ENCODE assay signal across 1 cellular context in the genomic region with DNA sequence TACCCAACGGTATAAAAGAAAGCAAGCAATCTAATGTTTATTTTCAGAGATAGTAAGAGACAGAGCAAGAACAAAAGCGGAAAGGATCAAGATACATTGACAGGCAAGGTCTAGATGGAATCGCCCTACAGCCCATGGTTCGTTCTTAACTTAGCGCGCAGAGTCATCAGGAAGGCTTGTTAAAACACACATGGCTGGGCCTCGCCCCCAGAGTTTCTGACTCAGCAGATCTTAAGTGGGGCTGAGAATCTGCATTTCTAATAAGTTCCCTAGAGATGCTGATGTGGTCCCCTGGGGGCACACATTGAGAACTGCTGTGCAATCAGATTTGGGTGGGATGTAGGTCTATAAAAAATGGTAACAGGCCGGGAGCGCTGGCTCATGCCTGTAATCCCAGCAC.
A peak's percentile ranks its signal among the peaks of the same experiment; 100 is the strongest.
TF ChIP-seq lines count a peak whose summit lies in the region.

No MANE protein-coding gene starts in this region.

TF ChIP-seq in HepG2, 621 proteins besides CTCF, POLR2A, EP300 and RAD21:
- TF ChIP-seq, protein P1, sequence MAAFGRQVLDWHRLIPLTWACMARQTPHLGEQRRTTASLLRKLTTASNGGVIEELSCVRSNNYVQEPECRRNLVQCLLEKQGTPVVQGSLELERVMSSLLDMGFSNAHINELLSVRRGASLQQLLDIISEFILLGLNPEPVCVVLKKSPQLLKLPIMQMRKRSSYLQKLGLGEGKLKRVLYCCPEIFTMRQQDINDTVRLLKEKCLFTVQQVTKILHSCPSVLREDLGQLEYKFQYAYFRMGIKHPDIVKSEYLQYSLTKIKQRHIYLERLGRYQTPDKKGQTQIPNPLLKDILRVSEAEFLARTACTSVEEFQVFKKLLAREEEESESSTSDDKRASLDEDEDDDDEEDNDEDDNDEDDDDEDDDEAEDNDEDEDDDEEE (CRISPR knock-in tag; IDR thresholded peaks at IDR 0.05), result no peak
- TF ChIP-seq, protein P2, sequence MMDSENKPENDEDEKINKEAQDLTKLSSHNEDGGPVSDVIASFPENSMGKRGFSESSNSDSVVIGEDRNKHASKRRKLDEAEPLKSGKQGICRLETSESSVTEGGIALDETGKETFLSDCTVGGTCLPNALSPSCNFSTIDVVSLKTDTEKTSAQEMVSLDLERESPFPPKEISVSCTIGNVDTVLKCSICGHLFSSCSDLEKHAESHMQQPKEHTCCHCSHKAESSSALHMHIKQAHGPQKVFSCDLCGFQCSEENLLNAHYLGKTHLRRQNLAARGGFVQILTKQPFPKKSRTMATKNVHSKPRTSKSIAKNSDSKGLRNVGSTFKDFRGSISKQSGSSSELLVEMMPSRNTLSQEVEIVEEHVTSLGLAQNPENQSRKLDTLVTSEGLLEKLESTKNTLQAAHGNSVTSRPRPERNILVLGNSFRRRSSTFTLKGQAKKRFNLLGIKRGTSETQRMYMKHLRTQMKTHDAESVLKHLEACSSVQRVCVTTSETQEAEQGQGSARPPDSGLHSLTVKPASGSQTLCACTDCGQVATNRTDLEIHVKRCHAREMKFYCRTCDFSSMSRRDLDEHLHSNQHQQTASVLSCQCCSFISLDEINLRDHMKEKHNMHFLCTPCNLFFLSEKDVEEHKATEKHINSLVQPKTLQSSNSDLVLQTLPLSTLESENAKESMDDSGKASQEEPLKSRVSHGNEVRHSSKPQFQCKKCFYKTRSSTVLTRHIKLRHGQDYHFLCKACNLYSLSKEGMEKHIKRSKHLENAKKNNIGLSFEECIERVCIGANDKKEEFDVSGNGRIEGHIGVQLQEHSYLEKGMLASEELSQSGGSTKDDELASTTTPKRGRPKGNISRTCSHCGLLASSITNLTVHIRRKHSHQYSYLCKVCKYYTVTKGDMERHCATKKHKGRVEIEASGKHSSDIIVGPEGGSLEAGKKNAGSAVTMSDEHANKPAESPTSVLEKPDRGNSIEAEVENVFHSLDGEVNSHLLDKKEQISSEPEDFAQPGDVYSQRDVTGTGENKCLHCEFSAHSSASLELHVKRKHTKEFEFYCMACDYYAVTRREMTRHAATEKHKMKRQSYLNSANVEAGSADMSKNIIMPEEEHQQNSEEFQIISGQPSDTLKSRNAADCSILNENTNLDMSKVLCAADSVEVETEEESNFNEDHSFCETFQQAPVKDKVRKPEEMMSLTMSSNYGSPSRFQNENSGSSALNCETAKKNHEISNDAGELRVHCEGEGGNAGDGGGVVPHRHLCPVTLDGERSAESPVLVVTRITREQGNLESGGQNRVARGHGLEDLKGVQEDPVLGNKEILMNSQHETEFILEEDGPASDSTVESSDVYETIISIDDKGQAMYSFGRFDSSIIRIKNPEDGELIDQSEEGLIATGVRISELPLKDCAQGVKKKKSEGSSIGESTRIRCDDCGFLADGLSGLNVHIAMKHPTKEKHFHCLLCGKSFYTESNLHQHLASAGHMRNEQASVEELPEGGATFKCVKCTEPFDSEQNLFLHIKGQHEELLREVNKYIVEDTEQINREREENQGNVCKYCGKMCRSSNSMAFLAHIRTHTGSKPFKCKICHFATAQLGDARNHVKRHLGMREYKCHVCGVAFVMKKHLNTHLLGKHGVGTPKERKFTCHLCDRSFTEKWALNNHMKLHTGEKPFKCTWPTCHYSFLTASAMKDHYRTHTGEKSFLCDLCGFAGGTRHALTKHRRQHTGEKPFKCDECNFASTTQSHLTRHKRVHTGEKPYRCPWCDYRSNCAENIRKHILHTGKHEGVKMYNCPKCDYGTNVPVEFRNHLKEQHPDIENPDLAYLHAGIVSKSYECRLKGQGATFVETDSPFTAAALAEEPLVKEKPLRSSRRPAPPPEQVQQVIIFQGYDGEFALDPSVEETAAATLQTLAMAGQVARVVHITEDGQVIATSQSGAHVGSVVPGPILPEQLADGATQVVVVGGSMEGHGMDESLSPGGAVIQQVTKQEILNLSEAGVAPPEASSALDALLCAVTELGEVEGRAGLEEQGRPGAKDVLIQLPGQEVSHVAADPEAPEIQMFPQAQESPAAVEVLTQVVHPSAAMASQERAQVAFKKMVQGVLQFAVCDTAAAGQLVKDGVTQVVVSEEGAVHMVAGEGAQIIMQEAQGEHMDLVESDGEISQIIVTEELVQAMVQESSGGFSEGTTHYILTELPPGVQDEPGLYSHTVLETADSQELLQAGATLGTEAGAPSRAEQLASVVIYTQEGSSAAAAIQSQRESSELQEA (CRISPR knock-in tag; IDR thresholded peaks at IDR 0.05; ENCODE audit: not compliant biosample characterization), result no peak
- TF ChIP-seq TBL1XR1 (IDR thresholded peaks at IDR 0.05; ENCODE audit: borderline replicate concordance, low read length, partially characterized antibody) (no peak), ZSCAN25 (CRISPR knock-in tag; IDR thresholded peaks at IDR 0.05) (no peak), THAP11 (CRISPR knock-in tag; IDR thresholded peaks at IDR 0.05) (no peak), MTA1 (CRISPR knock-in tag; IDR thresholded peaks at IDR 0.05; ENCODE audit: borderline replicate concordance) (no peak), MAFK (conservative IDR thresholded peaks at IDR 0.05 in 1 of 2, IDR thresholded peaks at IDR 0.05 in 1 of 2; ENCODE audit: low read length in 2 of 2) (peak; percentile 46 to 67; a peak in 3 of 4 replicates), TCF12 (IDR thresholded peaks at IDR 0.05) (no peak), TCF12 (CRISPR knock-in tag; IDR thresholded peaks at IDR 0.05) (no peak), GFI1 (CRISPR knock-in tag; IDR thresholded peaks at IDR 0.05; ENCODE audit: borderline replicate concordance) (no peak), ZNF629 (CRISPR knock-in tag; conservative IDR thresholded peaks at IDR 0.05) (no peak), MBNL3 (CRISPR knock-in tag; conservative IDR thresholded peaks at IDR 0.05) (no peak), MAFF (IDR thresholded peaks at IDR 0.05; ENCODE audit: low read depth, low read length) (peak; percentile 46), RBM22 (optimal IDR thresholded peaks at IDR 0.05; ENCODE audit: low read length) (peak; percentile 34), ZNF138 (CRISPR knock-in tag; IDR thresholded peaks at IDR 0.05; ENCODE audit: low read depth) (no peak), ATF1 (CRISPR knock-in tag; IDR thresholded peaks at IDR 0.05) (no peak)
- TF ChIP-seq, protein P3, sequence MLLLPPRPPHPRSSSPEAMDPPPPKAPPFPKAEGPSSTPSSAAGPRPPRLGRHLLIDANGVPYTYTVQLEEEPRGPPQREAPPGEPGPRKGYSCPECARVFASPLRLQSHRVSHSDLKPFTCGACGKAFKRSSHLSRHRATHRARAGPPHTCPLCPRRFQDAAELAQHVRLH (CRISPR knock-in tag; IDR thresholded peaks at IDR 0.05; ENCODE audit: borderline replicate concordance, low read depth), result no peak
